13 cellular contexts compared by ENCODE assay signal in the genomic region with DNA sequence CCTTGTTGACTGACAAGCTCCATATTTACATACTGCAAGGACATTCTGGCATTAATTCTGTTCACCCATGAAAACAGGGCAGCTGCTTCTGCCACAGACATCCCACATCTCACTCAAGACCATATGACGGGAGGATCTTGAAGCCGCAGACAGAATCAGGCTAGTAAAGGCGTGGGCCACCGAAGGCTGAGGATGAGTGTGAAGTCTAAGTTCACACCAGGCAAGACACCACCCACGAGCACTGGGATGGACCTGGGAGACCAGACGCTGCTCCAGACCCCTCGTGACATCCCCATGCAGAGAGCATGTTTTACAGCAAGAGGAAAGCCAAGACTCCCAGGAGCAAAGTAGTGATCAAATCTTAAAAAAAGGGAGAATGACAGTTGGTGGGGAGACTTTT. TPM values are rescaled to one million over a fixed set of nuclear protein-coding genes. Genes with fewer than 3 reads are reported as not detected.
DNase-seq lines count a peak whose midpoint lies in the region; ATAC-seq, FAIRE-seq and TF ChIP-seq lines count a peak whose summit lies in the region.
"Had no signal": no experiment of that assay in that cellular context is flagged by ENCODE, and none has a peak within 500 bp of the region (broad histone marks: within the 10 kb centered on the region; RNA-seq: fewer than 3 reads in every experiment).

No MANE protein-coding gene starts in this region.

- peak overlapping the region; percentile 15 for H3K27ac Mint-ChIP-seq in astrocyte (ENCODE audit: unreplicated experiment)

- ATAC-seq in heart right ventricle (no peak), HG03039 (IDR thresholded peaks at IDR 0.05; ENCODE audit: unreplicated experiment) (no peak)

- peak overlapping the region; percentile 100 for H3K9ac ChIP-seq in astrocyte (ENCODE audit: low read length)
- no peak overlapping the region for H3K9ac ChIP-seq in kidney (ENCODE audit: low read length in 2 of 2)

- no peak for DNase-seq in HFF-Myc (ENCODE audit: extremely low read depth, low read depth)
- no peak for DNase-seq in astrocyte (ENCODE audit: low read depth)
- DNase-seq in heart right ventricle = no peak
- no peak for DNase-seq in skeletal muscle cell (ENCODE audit: low read depth)
- DNase-seq in effector CD8-positive, alpha-beta T cell (lab: John Stamatoyannopoulos, UW) = no peak
- DNase-seq in putamen (ENCODE audit: low spot score) = no peak
- no peak for DNase-seq in kidney
- DNase-seq: activated CD4-positive, alpha-beta T cell treated with anti-CD3 and anti-CD28 coated beads for 1 hour; activated T-cell treated with anti-CD3 and anti-CD28 coated beads, Interleukin-2, amount 50 U/mL, for 1 hour; mesendoderm; NCI-H1105; SW 1271 had no signal

- WGBS in heart right ventricle, 2 donors = 60 to 71% methylated on average over 7 of the region's 7 CpGs

- peaks cover 38% of the 10 kb centered on the region for H3K4me1 Mint-ChIP-seq in astrocyte (ENCODE audit: low read depth, unreplicated experiment)

- peak overlapping the region; percentile 94 for H3K4me2 ChIP-seq in astrocyte (ENCODE audit: low read length)

- no peak overlapping the region for H2AFZ ChIP-seq in astrocyte (ENCODE audit: low read depth, low read length)

- no peaks in the 10 kb centered on the region for H3K9me3 Mint-ChIP-seq in astrocyte (ENCODE audit: unreplicated experiment)

- H3K36me3 Mint-ChIP-seq in astrocyte (ENCODE audit: low read depth, unreplicated experiment) = peaks cover 33% of the 10 kb centered on the region

- H4K20me1 ChIP-seq in astrocyte (ENCODE audit: insufficient read depth, low read length) = peaks cover 54% of the 10 kb centered on the region

- H3K4me1 ChIP-seq in astrocyte (ENCODE audit: insufficient read depth, low read length) (peaks cover 58% of the 10 kb centered on the region), heart right ventricle (peaks cover 17 to 93% (median 38%) of the 10 kb centered on the region in 9 donors), kidney (ENCODE audit: control insufficient read depth in 1 of 2, insufficient read depth in 1 of 2, low read depth in 1 of 2, low read length in 2 of 2) (peaks cover 5 to 10% of the 10 kb centered on the region in 2 donors)

- peak overlapping the region; percentile 91 for H3K4me3 ChIP-seq in HFF-Myc (replicated peaks; ENCODE audit: low read depth, low read length)
- peak overlapping the region; percentile 98 for H3K4me3 ChIP-seq in astrocyte (ENCODE audit: insufficient read depth, low read depth, low read length)
- H3K4me3 ChIP-seq in heart right ventricle = peak overlapping the region in 3 of 10 donors; percentile 10 to 72 (median 63)
- H3K4me3 ChIP-seq in skeletal muscle cell (ENCODE audit: low read depth, low read length) = peak overlapping the region; percentile 98
- peak overlapping the region in 1 of 2 donors; percentile 76 for H3K4me3 ChIP-seq in kidney (ENCODE audit: low read length in 2 of 2)

- H3K27me3 ChIP-seq in astrocyte (ENCODE audit: insufficient read depth, low read length) (no peaks in the 10 kb centered on the region), heart right ventricle (peaks cover 0 to 36% (median 13%) of the 10 kb centered on the region in 7 donors)

- FAIRE-seq in astrocyte (lab: Jason Lieb, UNC) (no peak), kidney (lab: Jason Lieb, UNC) (no peak)

- H3K4me3 Mint-ChIP-seq in astrocyte (ENCODE audit: unreplicated experiment) = peak overlapping the region; percentile 95

- H3K36me3 ChIP-seq in astrocyte (ENCODE audit: insufficient read depth, low read length) = peaks cover 35% of the 10 kb centered on the region
- H3K36me3 ChIP-seq in heart right ventricle = peaks cover 0 to 17% (median 0%) of the 10 kb centered on the region in 9 donors
- H3K36me3 ChIP-seq in kidney (ENCODE audit: control insufficient read depth in 1 of 2, insufficient read depth in 2 of 2, low read length in 2 of 2) = no peaks in the 10 kb centered on the region

- peaks cover 3% of the 10 kb centered on the region for H3K9me3 ChIP-seq in astrocyte (ENCODE audit: insufficient read depth, low read depth, low read length)
- no peaks in the 10 kb centered on the region for H3K9me3 ChIP-seq in heart right ventricle
- H3K9me3 ChIP-seq in kidney (ENCODE audit: control insufficient read depth in 1 of 2, low read length in 2 of 2) = no peaks in the 10 kb centered on the region

- H3K79me2 ChIP-seq in astrocyte (ENCODE audit: insufficient read depth, low read length) = peaks cover 93% of the 10 kb centered on the region

- no peak for TF ChIP-seq CTCF in HFF-Myc (IDR thresholded peaks at IDR 0.05; ENCODE audit: low read depth, low read length, missing control alignments)
- TF ChIP-seq CTCF in astrocyte (IDR thresholded peaks at IDR 0.05; ENCODE audit: insufficient read depth, low read depth, low read length) = no peak
- TF ChIP-seq CTCF in heart right ventricle (IDR thresholded peaks at IDR 0.05) = no peak
- TF ChIP-seq CTCF in kidney (IDR thresholded peaks at IDR 0.05; ENCODE audit: borderline replicate concordance, extremely low read depth, insufficient read depth) = no peak

- intact Hi-C loops in heart right ventricle (cut with DNase I) = loop anchor here in 1 of 10 donors (10.0 kb wide), 1 partner anchor 529 kb away; no protein-coding TSS in a partner anchor
- intact Hi-C loops in kidney (cut with DNase I) = no loop called here

- peak overlapping the region; percentile 99 for H3K27ac ChIP-seq in astrocyte (ENCODE audit: low read depth, low read length)
- H3K27ac ChIP-seq in heart right ventricle = peak overlapping the region in 8 of 10 donors; percentile 37 to 95 (median 92)
- peak overlapping the region in 1 of 2 donors; percentile 19 for H3K27ac ChIP-seq in kidney (ENCODE audit: low read depth in 2 of 2, low read length in 2 of 2)

- H3K27me3 Mint-ChIP-seq in astrocyte (ENCODE audit: low read depth, unreplicated experiment) = no peaks in the 10 kb centered on the region

RNA-seq across cellular contexts. Expression of gene FHL2, which starts 3.2 kb away (rescaled TPM):
- total RNA-seq in astrocyte (104 and 115 TPM in 2 replicates), heart right ventricle (1,000 to 10,000 TPM in 9 of 10 donors, 100 to 1,000 TPM in 1; 598 to 2,354 (median 1,687) TPM), kidney (75.9 TPM)
- polyA plus RNA-seq in heart right ventricle (100 to 1,000 TPM; 437 to 653 TPM), kidney (ENCODE audit: insufficient read depth, low read depth, low replicate concordance) (23.4 TPM)

RNA-seq across cellular contexts. Expression of gene C2orf49, which starts 58.4 kb away (rescaled TPM):
- total RNA-seq in astrocyte (21.6 and 22.6 TPM in 2 replicates), heart right ventricle (10 to 100 TPM; 12.2 to 22.9 (median 17.2) TPM), kidney (15.0 TPM)
- polyA plus RNA-seq in heart right ventricle (1 to 10 TPM; 9.0 to 9.1 TPM), kidney (ENCODE audit: insufficient read depth, low read depth, low replicate concordance) (6.8 TPM)
